Comparison of ENCODE assay signal across 1 cellular context in the genomic region with DNA sequence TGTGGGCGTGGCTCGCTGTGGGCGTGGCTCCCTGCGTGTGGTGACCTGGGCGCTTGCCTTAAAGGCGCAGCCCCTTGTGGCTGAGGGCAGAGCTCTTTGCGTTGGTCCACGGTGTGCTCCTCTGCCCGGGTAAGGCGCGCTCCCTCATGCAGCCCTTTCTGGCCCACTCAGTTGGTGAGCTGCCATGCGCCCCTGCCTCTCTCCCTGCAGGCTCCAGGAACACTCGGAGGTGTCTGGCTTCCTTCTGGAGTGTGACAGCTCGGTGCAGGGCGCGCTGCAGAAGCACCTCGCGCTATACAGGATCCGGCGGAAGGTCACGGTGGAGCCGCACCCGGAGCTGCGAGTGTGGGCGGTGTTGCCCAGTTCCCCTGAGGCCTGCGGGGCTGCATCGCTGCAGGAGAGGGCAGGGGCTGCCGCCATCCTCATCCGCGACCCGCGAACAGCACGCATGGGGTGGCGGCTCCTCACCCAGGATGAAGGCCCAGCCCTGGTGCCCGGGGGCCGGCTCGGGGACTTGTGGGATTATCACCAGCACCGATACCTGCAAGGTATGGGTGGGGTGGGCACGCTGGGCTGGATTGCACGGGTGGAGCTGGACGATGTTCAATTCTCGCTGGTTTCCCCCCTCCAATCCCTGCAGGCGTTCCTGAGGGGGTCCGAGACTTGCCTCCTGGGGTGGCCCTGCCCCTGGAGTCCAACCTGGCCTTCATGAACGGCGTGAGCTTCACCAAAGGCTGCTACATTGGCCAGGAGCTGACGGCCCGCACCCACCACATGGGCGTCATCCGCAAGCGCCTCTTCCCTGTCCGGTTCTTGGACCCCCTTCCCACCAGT.
TF ChIP-seq lines count a peak whose summit lies in the region.

No MANE protein-coding gene starts in this region.

TF ChIP-seq in K562, 482 proteins besides CTCF, POLR2A, EP300 and RAD21 (continued from another document and continues in another):
- TF ChIP-seq HMGN3 (IDR thresholded peaks at IDR 0.05; ENCODE audit: borderline replicate concordance, extremely low read depth, insufficient read length, low read depth, low read length): no peak
- TF ChIP-seq, protein P1, sequence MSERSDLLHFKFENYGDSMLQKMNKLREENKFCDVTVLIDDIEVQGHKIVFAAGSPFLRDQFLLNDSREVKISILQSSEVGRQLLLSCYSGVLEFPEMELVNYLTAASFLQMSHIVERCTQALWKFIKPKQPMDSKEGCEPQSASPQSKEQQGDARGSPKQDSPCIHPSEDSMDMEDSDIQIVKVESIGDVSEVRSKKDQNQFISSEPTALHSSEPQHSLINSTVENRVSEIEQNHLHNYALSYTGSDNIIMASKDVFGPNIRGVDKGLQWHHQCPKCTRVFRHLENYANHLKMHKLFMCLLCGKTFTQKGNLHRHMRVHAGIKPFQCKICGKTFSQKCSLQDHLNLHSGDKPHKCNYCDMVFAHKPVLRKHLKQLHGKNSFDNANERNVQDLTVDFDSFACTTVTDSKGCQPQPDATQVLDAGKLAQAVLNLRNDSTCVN (CRISPR knock-in tag; IDR thresholded peaks at IDR 0.05): no peak
- TF ChIP-seq ZNF232 (CRISPR knock-in tag; IDR thresholded peaks at IDR 0.05): no peak
- TF ChIP-seq, protein P2, sequence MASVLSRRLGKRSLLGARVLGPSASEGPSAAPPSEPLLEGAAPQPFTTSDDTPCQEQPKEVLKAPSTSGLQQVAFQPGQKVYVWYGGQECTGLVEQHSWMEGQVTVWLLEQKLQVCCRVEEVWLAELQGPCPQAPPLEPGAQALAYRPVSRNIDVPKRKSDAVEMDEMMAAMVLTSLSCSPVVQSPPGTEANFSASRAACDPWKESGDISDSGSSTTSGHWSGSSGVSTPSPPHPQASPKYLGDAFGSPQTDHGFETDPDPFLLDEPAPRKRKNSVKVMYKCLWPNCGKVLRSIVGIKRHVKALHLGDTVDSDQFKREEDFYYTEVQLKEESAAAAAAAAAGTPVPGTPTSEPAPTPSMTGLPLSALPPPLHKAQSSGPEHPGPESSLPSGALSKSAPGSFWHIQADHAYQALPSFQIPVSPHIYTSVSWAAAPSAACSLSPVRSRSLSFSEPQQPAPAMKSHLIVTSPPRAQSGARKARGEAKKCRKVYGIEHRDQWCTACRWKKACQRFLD (CRISPR knock-in tag; IDR thresholded peaks at IDR 0.05): no peak
- TF ChIP-seq, protein P3, sequence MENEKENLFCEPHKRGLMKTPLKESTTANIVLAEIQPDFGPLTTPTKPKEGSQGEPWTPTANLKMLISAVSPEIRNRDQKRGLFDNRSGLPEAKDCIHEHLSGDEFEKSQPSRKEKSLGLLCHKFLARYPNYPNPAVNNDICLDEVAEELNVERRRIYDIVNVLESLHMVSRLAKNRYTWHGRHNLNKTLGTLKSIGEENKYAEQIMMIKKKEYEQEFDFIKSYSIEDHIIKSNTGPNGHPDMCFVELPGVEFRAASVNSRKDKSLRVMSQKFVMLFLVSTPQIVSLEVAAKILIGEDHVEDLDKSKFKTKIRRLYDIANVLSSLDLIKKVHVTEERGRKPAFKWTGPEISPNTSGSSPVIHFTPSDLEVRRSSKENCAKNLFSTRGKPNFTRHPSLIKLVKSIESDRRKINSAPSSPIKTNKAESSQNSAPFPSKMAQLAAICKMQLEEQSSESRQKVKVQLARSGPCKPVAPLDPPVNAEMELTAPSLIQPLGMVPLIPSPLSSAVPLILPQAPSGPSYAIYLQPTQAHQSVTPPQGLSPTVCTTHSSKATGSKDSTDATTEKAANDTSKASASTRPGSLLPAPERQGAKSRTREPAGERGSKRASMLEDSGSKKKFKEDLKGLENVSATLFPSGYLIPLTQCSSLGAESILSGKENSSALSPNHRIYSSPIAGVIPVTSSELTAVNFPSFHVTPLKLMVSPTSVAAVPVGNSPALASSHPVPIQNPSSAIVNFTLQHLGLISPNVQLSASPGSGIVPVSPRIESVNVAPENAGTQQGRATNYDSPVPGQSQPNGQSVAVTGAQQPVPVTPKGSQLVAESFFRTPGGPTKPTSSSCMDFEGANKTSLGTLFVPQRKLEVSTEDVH (IDR thresholded peaks at IDR 0.05; ENCODE audit: low read depth, partially characterized antibody): no peak
- TF ChIP-seq ZNF174 (CRISPR knock-in tag; IDR thresholded peaks at IDR 0.05): no peak
- no peak for TF ChIP-seq ZNF764 (CRISPR knock-in tag; IDR thresholded peaks at IDR 0.05; ENCODE audit: low read depth)
- TF ChIP-seq, protein P4, sequence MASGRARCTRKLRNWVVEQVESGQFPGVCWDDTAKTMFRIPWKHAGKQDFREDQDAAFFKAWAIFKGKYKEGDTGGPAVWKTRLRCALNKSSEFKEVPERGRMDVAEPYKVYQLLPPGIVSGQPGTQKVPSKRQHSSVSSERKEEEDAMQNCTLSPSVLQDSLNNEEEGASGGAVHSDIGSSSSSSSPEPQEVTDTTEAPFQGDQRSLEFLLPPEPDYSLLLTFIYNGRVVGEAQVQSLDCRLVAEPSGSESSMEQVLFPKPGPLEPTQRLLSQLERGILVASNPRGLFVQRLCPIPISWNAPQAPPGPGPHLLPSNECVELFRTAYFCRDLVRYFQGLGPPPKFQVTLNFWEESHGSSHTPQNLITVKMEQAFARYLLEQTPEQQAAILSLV (tag; IDR thresholded peaks at IDR 0.05): no peak
- no peak for TF ChIP-seq POLR3A (IDR thresholded peaks at IDR 0.05; ENCODE audit: borderline replicate concordance, extremely low read depth, insufficient read depth, insufficient read length)
- TF ChIP-seq, protein P5, sequence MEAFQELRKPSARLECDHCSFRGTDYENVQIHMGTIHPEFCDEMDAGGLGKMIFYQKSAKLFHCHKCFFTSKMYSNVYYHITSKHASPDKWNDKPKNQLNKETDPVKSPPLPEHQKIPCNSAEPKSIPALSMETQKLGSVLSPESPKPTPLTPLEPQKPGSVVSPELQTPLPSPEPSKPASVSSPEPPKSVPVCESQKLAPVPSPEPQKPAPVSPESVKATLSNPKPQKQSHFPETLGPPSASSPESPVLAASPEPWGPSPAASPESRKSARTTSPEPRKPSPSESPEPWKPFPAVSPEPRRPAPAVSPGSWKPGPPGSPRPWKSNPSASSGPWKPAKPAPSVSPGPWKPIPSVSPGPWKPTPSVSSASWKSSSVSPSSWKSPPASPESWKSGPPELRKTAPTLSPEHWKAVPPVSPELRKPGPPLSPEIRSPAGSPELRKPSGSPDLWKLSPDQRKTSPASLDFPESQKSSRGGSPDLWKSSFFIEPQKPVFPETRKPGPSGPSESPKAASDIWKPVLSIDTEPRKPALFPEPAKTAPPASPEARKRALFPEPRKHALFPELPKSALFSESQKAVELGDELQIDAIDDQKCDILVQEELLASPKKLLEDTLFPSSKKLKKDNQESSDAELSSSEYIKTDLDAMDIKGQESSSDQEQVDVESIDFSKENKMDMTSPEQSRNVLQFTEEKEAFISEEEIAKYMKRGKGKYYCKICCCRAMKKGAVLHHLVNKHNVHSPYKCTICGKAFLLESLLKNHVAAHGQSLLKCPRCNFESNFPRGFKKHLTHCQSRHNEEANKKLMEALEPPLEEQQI (IDR thresholded peaks at IDR 0.05): no peak
- peak; percentile 33; the same call in 1 of the 2 replicates for TF ChIP-seq CREM (IDR thresholded peaks at IDR 0.05; ENCODE audit: low read depth)
- no peak for TF ChIP-seq ELF1 (tag; IDR thresholded peaks at IDR 0.05)
- TF ChIP-seq, protein P6, sequence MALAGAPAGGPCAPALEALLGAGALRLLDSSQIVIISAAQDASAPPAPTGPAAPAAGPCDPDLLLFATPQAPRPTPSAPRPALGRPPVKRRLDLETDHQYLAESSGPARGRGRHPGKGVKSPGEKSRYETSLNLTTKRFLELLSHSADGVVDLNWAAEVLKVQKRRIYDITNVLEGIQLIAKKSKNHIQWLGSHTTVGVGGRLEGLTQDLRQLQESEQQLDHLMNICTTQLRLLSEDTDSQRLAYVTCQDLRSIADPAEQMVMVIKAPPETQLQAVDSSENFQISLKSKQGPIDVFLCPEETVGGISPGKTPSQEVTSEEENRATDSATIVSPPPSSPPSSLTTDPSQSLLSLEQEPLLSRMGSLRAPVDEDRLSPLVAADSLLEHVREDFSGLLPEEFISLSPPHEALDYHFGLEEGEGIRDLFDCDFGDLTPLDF (CRISPR knock-in tag; IDR thresholded peaks at IDR 0.05): no peak
- TF ChIP-seq, protein P7, sequence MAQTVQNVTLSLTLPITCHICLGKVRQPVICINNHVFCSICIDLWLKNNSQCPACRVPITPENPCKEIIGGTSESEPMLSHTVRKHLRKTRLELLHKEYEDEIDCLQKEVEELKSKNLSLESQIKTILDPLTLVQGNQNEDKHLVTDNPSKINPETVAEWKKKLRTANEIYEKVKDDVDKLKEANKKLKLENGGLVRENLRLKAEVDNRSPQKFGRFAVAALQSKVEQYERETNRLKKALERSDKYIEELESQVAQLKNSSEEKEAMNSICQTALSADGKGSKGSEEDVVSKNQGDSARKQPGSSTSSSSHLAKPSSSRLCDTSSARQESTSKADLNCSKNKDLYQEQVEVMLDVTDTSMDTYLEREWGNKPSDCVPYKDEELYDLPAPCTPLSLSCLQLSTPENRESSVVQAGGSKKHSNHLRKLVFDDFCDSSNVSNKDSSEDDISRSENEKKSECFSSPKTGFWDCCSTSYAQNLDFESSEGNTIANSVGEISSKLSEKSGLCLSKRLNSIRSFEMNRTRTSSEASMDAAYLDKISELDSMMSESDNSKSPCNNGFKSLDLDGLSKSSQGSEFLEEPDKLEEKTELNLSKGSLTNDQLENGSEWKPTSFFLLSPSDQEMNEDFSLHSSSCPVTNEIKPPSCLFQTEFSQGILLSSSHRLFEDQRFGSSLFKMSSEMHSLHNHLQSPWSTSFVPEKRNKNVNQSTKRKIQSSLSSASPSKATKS (CRISPR knock-in tag; IDR thresholded peaks at IDR 0.05): no peak
- TF ChIP-seq POLR2G (IDR thresholded peaks at IDR 0.05; ENCODE audit: low read depth, low read length): peak; percentile 70
- no peak for TF ChIP-seq TFAM (CRISPR knock-in tag; conservative IDR thresholded peaks at IDR 0.05)
- 0 out of 2 replicates have a peak, but pooled peaks have one; percentile 71 for TF ChIP-seq RHOXF2B (CRISPR knock-in tag; conservative IDR thresholded peaks at IDR 0.05)
- no peak for TF ChIP-seq KAT7 (CRISPR knock-in tag; IDR thresholded peaks at IDR 0.05; ENCODE audit: borderline replicate concordance)
- TF ChIP-seq, protein P8, sequence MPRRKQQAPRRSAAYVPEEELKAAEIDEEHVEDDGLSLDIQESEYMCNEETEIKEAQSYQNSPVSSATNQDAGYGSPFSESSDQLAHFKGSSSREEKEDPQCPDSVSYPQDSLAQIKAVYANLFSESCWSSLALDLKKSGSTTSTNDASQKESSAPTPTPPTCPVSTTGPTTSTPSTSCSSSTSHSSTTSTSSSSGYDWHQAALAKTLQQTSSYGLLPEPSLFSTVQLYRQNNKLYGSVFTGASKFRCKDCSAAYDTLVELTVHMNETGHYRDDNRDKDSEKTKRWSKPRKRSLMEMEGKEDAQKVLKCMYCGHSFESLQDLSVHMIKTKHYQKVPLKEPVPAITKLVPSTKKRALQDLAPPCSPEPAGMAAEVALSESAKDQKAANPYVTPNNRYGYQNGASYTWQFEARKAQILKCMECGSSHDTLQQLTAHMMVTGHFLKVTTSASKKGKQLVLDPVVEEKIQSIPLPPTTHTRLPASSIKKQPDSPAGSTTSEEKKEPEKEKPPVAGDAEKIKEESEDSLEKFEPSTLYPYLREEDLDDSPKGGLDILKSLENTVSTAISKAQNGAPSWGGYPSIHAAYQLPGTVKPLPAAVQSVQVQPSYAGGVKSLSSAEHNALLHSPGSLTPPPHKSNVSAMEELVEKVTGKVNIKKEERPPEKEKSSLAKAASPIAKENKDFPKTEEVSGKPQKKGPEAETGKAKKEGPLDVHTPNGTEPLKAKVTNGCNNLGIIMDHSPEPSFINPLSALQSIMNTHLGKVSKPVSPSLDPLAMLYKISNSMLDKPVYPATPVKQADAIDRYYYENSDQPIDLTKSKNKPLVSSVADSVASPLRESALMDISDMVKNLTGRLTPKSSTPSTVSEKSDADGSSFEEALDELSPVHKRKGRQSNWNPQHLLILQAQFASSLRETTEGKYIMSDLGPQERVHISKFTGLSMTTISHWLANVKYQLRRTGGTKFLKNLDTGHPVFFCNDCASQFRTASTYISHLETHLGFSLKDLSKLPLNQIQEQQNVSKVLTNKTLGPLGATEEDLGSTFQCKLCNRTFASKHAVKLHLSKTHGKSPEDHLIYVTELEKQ (CRISPR knock-in tag; IDR thresholded peaks at IDR 0.05): no peak
- TF ChIP-seq PTRF (tag; IDR thresholded peaks at IDR 0.05): no peak
- no peak for TF ChIP-seq HMG20A (CRISPR knock-in tag; conservative IDR thresholded peaks at IDR 0.05)
- TF ChIP-seq MTA3 (IDR thresholded peaks at IDR 0.05; ENCODE audit: borderline replicate concordance): 0 out of 2 replicates have a peak, but pooled peaks have one; percentile 35
- TF ChIP-seq BDP1 (IDR thresholded peaks at IDR 0.05; ENCODE audit: insufficient read depth, insufficient read length): no peak
- TF ChIP-seq TBP (optimal IDR thresholded peaks at IDR 0.05; ENCODE audit: low read depth, low read length): peak; percentile 73
- TF ChIP-seq MYBL2 (IDR thresholded peaks at IDR 0.05; ENCODE audit: low read depth): no peak
- TF ChIP-seq MYBL2 (CRISPR knock-in tag; IDR thresholded peaks at IDR 0.05; ENCODE audit: borderline replicate concordance): no peak
- TF ChIP-seq CHD1 (IDR thresholded peaks at IDR 0.05; ENCODE audit: low read length): no peak
- TF ChIP-seq, protein P9, sequence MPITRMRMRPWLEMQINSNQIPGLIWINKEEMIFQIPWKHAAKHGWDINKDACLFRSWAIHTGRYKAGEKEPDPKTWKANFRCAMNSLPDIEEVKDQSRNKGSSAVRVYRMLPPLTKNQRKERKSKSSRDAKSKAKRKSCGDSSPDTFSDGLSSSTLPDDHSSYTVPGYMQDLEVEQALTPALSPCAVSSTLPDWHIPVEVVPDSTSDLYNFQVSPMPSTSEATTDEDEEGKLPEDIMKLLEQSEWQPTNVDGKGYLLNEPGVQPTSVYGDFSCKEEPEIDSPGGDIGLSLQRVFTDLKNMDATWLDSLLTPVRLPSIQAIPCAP (CRISPR knock-in tag; IDR thresholded peaks at IDR 0.05; ENCODE audit: borderline replicate concordance): no peak
- no peak for TF ChIP-seq NELFE (IDR thresholded peaks at IDR 0.05; ENCODE audit: insufficient read depth, insufficient read length)
- peak; percentile 29 for TF ChIP-seq POLR2B (IDR thresholded peaks at IDR 0.05; ENCODE audit: low read depth, partially characterized antibody)
- TF ChIP-seq TRIM24 (IDR thresholded peaks at IDR 0.05): no peak
- no peak for TF ChIP-seq KLF10 (CRISPR knock-in tag; IDR thresholded peaks at IDR 0.05)
- no peak for TF ChIP-seq PHB (CRISPR knock-in tag; IDR thresholded peaks at IDR 0.05)
- TF ChIP-seq SMARCE1 (IDR thresholded peaks at IDR 0.05): no peak
- TF ChIP-seq, protein P10, sequence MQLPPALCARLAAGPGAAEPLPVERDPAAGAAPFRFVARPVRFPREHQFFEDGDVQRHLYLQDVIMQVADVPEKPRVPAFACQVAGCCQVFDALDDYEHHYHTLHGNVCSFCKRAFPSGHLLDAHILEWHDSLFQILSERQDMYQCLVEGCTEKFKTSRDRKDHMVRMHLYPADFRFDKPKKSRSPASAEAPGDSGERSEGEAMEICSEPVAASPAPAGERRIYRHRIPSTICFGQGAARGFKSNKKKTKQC (CRISPR knock-in tag; IDR thresholded peaks at IDR 0.05): no peak
- TF ChIP-seq SP1 (CRISPR knock-in tag; IDR thresholded peaks at IDR 0.05): peak; percentile 100
- peak; percentile 63 for TF ChIP-seq SAP30 (IDR thresholded peaks at IDR 0.05; ENCODE audit: borderline replicate concordance, insufficient read depth, low read depth, low read length, poor library complexity, severe bottlenecking)
